8 cellular contexts compared by ENCODE assay signal in genomic region chr2:227471924-227472264, GRCh38. TPM values are rescaled to one million over a fixed set of nuclear protein-coding genes. Genes with fewer than 3 reads are reported as not detected.
A peak's percentile ranks its signal among the peaks of the same experiment; 100 is the strongest.
DNase-seq lines count a peak whose midpoint lies in the region; ATAC-seq and TF ChIP-seq lines count a peak whose summit lies in the region.

AGFG1 (plus strand) TSS chr2:227472156; CDS start chr2:227472422, 266 bp downstream.

- no CpG with 5 or more reads among the region's 28 CpGs for WGBS in H9 (ENCODE audit: extremely low coverage, insufficient read length, low lambda C conversion rate)

- H3K56ac ChIP-seq in H9 (ENCODE audit: insufficient read length, low read depth, low read length) = no peak within 1 kb of the TSS

- H2BK12ac ChIP-seq in H9 (ENCODE audit: insufficient read length, low read depth, low read length) = no peak within 1 kb of the TSS

- H2BK5ac ChIP-seq in H9 (ENCODE audit: insufficient read length, low read length) = no peak within 1 kb of the TSS

- H3K27ac ChIP-seq in H9 (ENCODE audit: insufficient read length, low read depth, low read length) = no peak within 1 kb of the TSS
- H3K27ac ChIP-seq in thoracic aorta = peak within 1 kb of the TSS; percentile 89 to 91

- H4K5ac ChIP-seq in H9 (ENCODE audit: insufficient read length, low read depth, low read length) = no peak within 1 kb of the TSS

- H3K9me3 ChIP-seq in H9 (ENCODE audit: control insufficient read depth, low read depth, low read length) = no peaks in the 10 kb centered on the region
- H3K9me3 ChIP-seq in thoracic aorta = no peaks in the 10 kb centered on the region

- ATAC-seq in thoracic aorta (ENCODE audit: insufficient number of reproducible peaks, low FRiP score, low read depth) = peak; percentile 81

- H3K36me3 ChIP-seq in thoracic aorta = no peaks in the 10 kb centered on the region

- H3K4me3 ChIP-seq in thoracic aorta = peak within 1 kb of the TSS; percentile 99

- no peak within 1 kb of the TSS for H4K8ac ChIP-seq in H9 (replicated peaks; ENCODE audit: insufficient read length, low read depth, low read length)

- POLR2A ChIA-PET in GM10248 (lab: Yijun Ruan, JAX) = no interaction called here

- H4K20me1 ChIP-seq in H9 (ENCODE audit: control insufficient read depth, insufficient read depth, insufficient read length) = peaks cover 4% of the 10 kb centered on the region

- H3K27me3 Mint-ChIP-seq in H9 (ENCODE audit: low read depth) = no peaks in the 10 kb centered on the region; the same call in 1 of the 2 replicates
- no peaks in the 10 kb centered on the region for H3K27me3 Mint-ChIP-seq in activated naive CD4-positive, alpha-beta T cell treated with anti-CD3 and anti-CD28 coated beads, Interleukin-2, amount 50 U/mL, for 24 hours
- H3K27me3 Mint-ChIP-seq in osteocyte (ENCODE audit: unreplicated experiment) = no peaks in the 10 kb centered on the region

- peak within 1 kb of the TSS; percentile 81 for H3K14ac ChIP-seq in H9 (ENCODE audit: insufficient read depth, low read length)

- H3K9me3 Mint-ChIP-seq in H9 (no peaks in the 10 kb centered on the region; a peak in 1 of 5 replicates), osteocyte (ENCODE audit: unreplicated experiment) (no peaks in the 10 kb centered on the region)
- H3K9me3 Mint-ChIP-seq in activated naive CD4-positive, alpha-beta T cell treated with anti-CD3 and anti-CD28 coated beads, Interleukin-2, amount 50 U/mL, for 24 hours = no peaks in the 10 kb centered on the region

- H3K4me3 Mint-ChIP-seq in H9 = peak within 1 kb of the TSS; percentile 83 to 94
- H3K4me3 Mint-ChIP-seq in activated naive CD4-positive, alpha-beta T cell treated with anti-CD3 and anti-CD28 coated beads, Interleukin-2, amount 50 U/mL, for 24 hours = peak within 1 kb of the TSS; percentile 97
- peak within 1 kb of the TSS; percentile 89 for H3K4me3 Mint-ChIP-seq in osteocyte (ENCODE audit: unreplicated experiment)

- no peak within 1 kb of the TSS for H3K4ac ChIP-seq in H9 (ENCODE audit: low read depth, low read length)

- DNase-seq in GM10248 (ENCODE audit: extremely low spot score) (peak; percentile 88), H9 (peak; percentile 86), M059J (ENCODE audit: low read depth) (peak; percentile 71), SKM-1 (lab: John Stamatoyannopoulos, UW; ENCODE audit: unreplicated experiment) (peak; percentile 78), glomerular visceral epithelial cell (ENCODE audit: extremely low spot score) (peak; percentile 84), osteocyte (ENCODE audit: extremely low spot score, unreplicated experiment) (peak; percentile 96), thoracic aorta (ENCODE audit: low spot score) (peak; percentile 27)

- H2BK20ac ChIP-seq in H9 (ENCODE audit: low read depth, low read length, poor library complexity, severe bottlenecking) = no peak within 1 kb of the TSS

- no peak within 1 kb of the TSS for H4K91ac ChIP-seq in H9 (ENCODE audit: insufficient read length, low read depth, low read length)

- no peak within 1 kb of the TSS; the same call in 1 of the 2 replicates for H2BK15ac ChIP-seq in H9 (ENCODE audit: low read depth, low read length)

- H2AK5ac ChIP-seq in H9 (ENCODE audit: insufficient read length, low read length) = no peak within 1 kb of the TSS

- H3K9ac ChIP-seq in H9 (ENCODE audit: extremely low read depth, insufficient read length, low read length) = peak within 1 kb of the TSS; percentile 68

- peaks cover 0 to 1% (median 0%) of the 10 kb centered on the region in 3 experiments; a peak in 1 of 7 replicates for H3K36me3 Mint-ChIP-seq in H9 (ENCODE audit: insufficient read depth in 1 of 3, low read depth in 3 of 3)
- H3K36me3 Mint-ChIP-seq in activated naive CD4-positive, alpha-beta T cell treated with anti-CD3 and anti-CD28 coated beads, Interleukin-2, amount 50 U/mL, for 24 hours = peaks cover 7% of the 10 kb centered on the region
- H3K36me3 Mint-ChIP-seq in osteocyte (ENCODE audit: unreplicated experiment) = no peaks in the 10 kb centered on the region

- peak within 1 kb of the TSS; percentile 76 for H3K4me2 ChIP-seq in H9 (ENCODE audit: insufficient read depth, insufficient read length, low read length)

- no peak within 1 kb of the TSS for H2AFZ ChIP-seq in H9 (ENCODE audit: low read length)

- CTCF ChIA-PET in GM10248 (lab: Yijun Ruan, JAX) = interaction anchor here (1.0 to 1.8 kb wide), 15 partner anchors 9 to 299 kb away, joined by 3 to 11 read pairs (median 4); no protein-coding TSS in a partner anchor

- H3T11ph ChIP-seq in H9 (ENCODE audit: low read length) = no peak within 1 kb of the TSS

- H3K79me1 ChIP-seq in H9 (ENCODE audit: insufficient read depth, low read depth, low read length, poor library complexity, severe bottlenecking) = no peaks in the 10 kb centered on the region

- H2BK120ac ChIP-seq in H9 (ENCODE audit: low read depth, low read length, poor library complexity, severe bottlenecking) = no peak within 1 kb of the TSS

- TF ChIP-seq CTCF in GM10248 (IDR thresholded peaks at IDR 0.05; ENCODE audit: control extremely low read depth, extremely low read depth, low read depth, missing control alignments) (peak; percentile 99), H9 (conservative IDR thresholded peaks at IDR 0.05) (peak; percentile 99), osteocyte (IDR thresholded peaks at IDR 0.05) (peak; percentile 99), thoracic aorta (IDR thresholded peaks at IDR 0.05) (peak; percentile 99)

- H3K23me2 ChIP-seq in H9 (ENCODE audit: insufficient read length, low read depth, low read length, poor library complexity, severe bottlenecking) = no peaks in the 10 kb centered on the region

- peaks cover 3% of the 10 kb centered on the region; the same call in 1 of the 2 replicates for H3K4me1 ChIP-seq in H9 (ENCODE audit: insufficient read depth, low read length)
- peaks cover 27 to 33% of the 10 kb centered on the region in 2 donors for H3K4me1 ChIP-seq in thoracic aorta (ENCODE audit: control insufficient read depth in 1 of 2, low read depth in 2 of 2)

- H3K18ac ChIP-seq in H9 (ENCODE audit: insufficient read length, low read depth, low read length) = peak within 1 kb of the TSS; percentile 66

- H3K23ac ChIP-seq in H9 (ENCODE audit: insufficient read length, low read depth, low read length) = no peak within 1 kb of the TSS

- H3K4me1 Mint-ChIP-seq in H9 (peaks cover 22 to 25% of the 10 kb centered on the region in 2 experiments), osteocyte (ENCODE audit: unreplicated experiment) (peaks cover 18% of the 10 kb centered on the region)
- H3K4me1 Mint-ChIP-seq in activated naive CD4-positive, alpha-beta T cell treated with anti-CD3 and anti-CD28 coated beads, Interleukin-2, amount 50 U/mL, for 24 hours = peaks cover 60% of the 10 kb centered on the region

- H3K27me3 ChIP-seq in H9 (ENCODE audit: insufficient read depth, low read length) (no peaks in the 10 kb centered on the region), thoracic aorta (replicated peaks; ENCODE audit: insufficient read depth) (no peaks in the 10 kb centered on the region)

- peak within 1 kb of the TSS in 2 of 3 experiments; percentile 76 to 95; a peak in 4 of 7 replicates for H3K27ac Mint-ChIP-seq in H9
- peak within 1 kb of the TSS; percentile 86 for H3K27ac Mint-ChIP-seq in activated naive CD4-positive, alpha-beta T cell treated with anti-CD3 and anti-CD28 coated beads, Interleukin-2, amount 50 U/mL, for 24 hours
- peak within 1 kb of the TSS; percentile 73 for H3K27ac Mint-ChIP-seq in osteocyte (ENCODE audit: unreplicated experiment)

- peaks cover 28% of the 10 kb centered on the region for H3K79me2 ChIP-seq in H9 (ENCODE audit: insufficient read depth, low read length)

RNA-seq across cellular contexts. Expression of gene AGFG1, which starts in this region (rescaled TPM):
- total RNA-seq in H9 (2021) (106 and 109 TPM in 2 replicates), osteocyte (51.2 and 55.1 TPM in 2 replicates), thoracic aorta (10 to 100 TPM; 85.9 to 89.4 TPM)
- 75.3 and 98.4 TPM in 2 replicates for total RNA-seq in M059J (2014; rRNA removed; shearing (Covaris generic))

Comparison
In these comparisons a context has a peak if more than half of its experiments do, and no peak if none do; other contexts are left out.
1. DNase-seq: peak in every context shown above with its lines; median percentile 96 in osteocyte; 88 in GM10248; 86 in H9; 84 in glomerular visceral epithelial cell; 78 in SKM-1; 71 in M059J; 27 in thoracic aorta.